In the genomic region with DNA sequence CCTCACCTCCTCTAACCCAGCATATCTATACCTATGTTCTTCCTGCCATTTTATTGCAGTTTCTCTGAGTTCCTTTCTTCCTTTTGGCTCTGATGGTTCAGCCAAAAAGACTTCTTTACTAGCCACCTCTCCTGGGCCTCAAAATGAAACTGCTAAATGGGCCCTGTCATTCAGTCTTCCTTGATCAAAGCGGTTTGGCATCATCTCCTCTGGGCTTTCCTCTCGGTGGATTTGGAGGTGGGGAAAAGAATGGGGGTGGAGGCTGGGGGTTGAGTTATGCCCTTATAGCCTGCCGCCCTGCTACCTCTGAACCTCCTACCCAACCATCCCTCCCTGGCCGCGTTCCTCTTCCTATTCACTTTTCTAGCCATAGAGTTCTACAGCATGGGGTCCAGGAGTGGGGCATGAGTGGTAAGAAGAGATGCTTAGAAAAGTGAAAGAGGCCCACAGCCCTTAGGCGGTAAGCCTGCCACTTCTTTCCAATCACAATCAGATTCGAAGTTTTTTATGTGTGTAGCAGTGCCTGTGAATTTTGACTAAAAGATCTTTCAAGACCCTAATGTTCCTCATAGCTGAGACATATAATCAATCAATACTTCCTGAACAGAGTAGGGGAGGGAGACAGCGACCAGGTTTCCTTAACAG, we compare ENCODE assay signal across 8 cellular contexts. TPM values are rescaled to one million over a fixed set of nuclear protein-coding genes. Genes with fewer than 3 reads are reported as not detected.
DNase-seq lines count a peak whose midpoint lies in the region; ATAC-seq and TF ChIP-seq lines count a peak whose summit lies in the region.

No MANE protein-coding gene starts in this region.

- H3K27ac ChIP-seq in HUES6 (ENCODE audit: low read depth, low read length), result no peak overlapping the region

- no peaks in the 10 kb centered on the region for H3K27me3 Mint-ChIP-seq in chondrocyte (ENCODE audit: low read depth)

- H3K9me3 Mint-ChIP-seq in chondrocyte (ENCODE audit: low read depth), result no peaks in the 10 kb centered on the region

- POLR2A ChIA-PET in AG04449 (lab: Yijun Ruan, JAX), result interaction anchor here (3.2 kb wide), 1 partner anchor 24 kb away, joined by 18 read pairs; a partner anchor contains a TSS

- H3K4me3 ChIP-seq in AG04449 (ENCODE audit: low read depth, low read length) (peak overlapping the region; percentile 91), HUES6 (ENCODE audit: low read depth, low read length) (peak overlapping the region; percentile 69)

- TF ChIP-seq CTCF in AG04449 (IDR thresholded peaks at IDR 0.05; ENCODE audit: insufficient read depth, low read length, missing control alignments), result no peak
- TF ChIP-seq CTCF in chondrocyte (IDR thresholded peaks at IDR 0.05), result no peak
- no peak for TF ChIP-seq CTCF in omental fat pad (IDR thresholded peaks at IDR 0.05)

- H3K4me1 ChIP-seq in HUES6 (ENCODE audit: control insufficient read depth, insufficient read depth, low read length), result peaks cover 46% of the 10 kb centered on the region

- peaks cover 10% of the 10 kb centered on the region for H3K36me3 Mint-ChIP-seq in chondrocyte (ENCODE audit: low read depth)

- peak overlapping the region; percentile 97 for H3K27ac Mint-ChIP-seq in chondrocyte (ENCODE audit: unreplicated experiment)

- H3K9me3 ChIP-seq in HUES6 (ENCODE audit: control insufficient read depth, insufficient read depth, low read depth, low read length), result no peaks in the 10 kb centered on the region

- H3K4me3 Mint-ChIP-seq in chondrocyte (ENCODE audit: unreplicated experiment), result peak overlapping the region; percentile 81

- H3K9ac ChIP-seq in HUES6 (ENCODE audit: low read length), result peak overlapping the region; percentile 63

- CTCF ChIA-PET in AG04449 (lab: Yijun Ruan, JAX), result interaction anchor here (7.2 to 32.7 kb wide), 4 partner anchors 24 to 424 kb away, joined by 43 to 1423 read pairs (median 89); a partner anchor contains a TSS

- ATAC-seq in omental fat pad (ENCODE audit: low FRiP score) (no peak), GM19035 (IDR thresholded peaks at IDR 0.05; ENCODE audit: unreplicated experiment) (no peak)

- H3K36me3 ChIP-seq in HUES6 (ENCODE audit: control insufficient read depth, insufficient read depth, low read length), result peaks cover 37% of the 10 kb centered on the region

- H3K4me1 Mint-ChIP-seq in chondrocyte (ENCODE audit: low read depth), result peaks cover 54% of the 10 kb centered on the region

- peaks cover 13% of the 10 kb centered on the region; the same call in 1 of the 2 replicates for H3K27me3 ChIP-seq in HUES6 (ENCODE audit: control insufficient read depth, insufficient read depth, low read length)

- no peak for DNase-seq in AG04449 (ENCODE audit: low read depth, low spot score)
- no peak for DNase-seq in chondrocyte (ENCODE audit: low spot score)
- DNase-seq in myocyte (ENCODE audit: low read depth), result peak; percentile 63
- no peak for DNase-seq in omental fat pad (ENCODE audit: low spot score)
- no peak for DNase-seq in COR-L47 (lab: John Stamatoyannopoulos, UW)
- no peak for DNase-seq in cortex of kidney (lab: John Stamatoyannopoulos, UW)

RNA-seq across cellular contexts. Expression of a gene that starts 2.5 kb away (rescaled TPM):
- total RNA-seq in chondrocyte (56.5 to 124 TPM (median 124 TPM) in 3 replicates), myocyte (150 and 178 TPM in 2 replicates), omental fat pad (10 to 100 TPM in 2 of 4 donors, 1 to 10 TPM in 2; 4.0 to 13.4 (median 9.9) TPM)
- polyA plus RNA-seq in myocyte (2012), result 109 TPM

RNA-seq across cellular contexts. Expression of a gene that starts 23.0 kb away (rescaled TPM):
- 27.6 to 35.2 TPM (median 29.3 TPM) in 3 replicates for total RNA-seq in chondrocyte
- 17.4 and 21.2 TPM in 2 replicates for total RNA-seq in myocyte
- 17.0 TPM for polyA plus RNA-seq in myocyte (2012)
- total RNA-seq in omental fat pad, result 10 to 100 TPM; 27.0 to 84.8 (median 32.0) TPM

RNA-seq across cellular contexts. Expression of a gene that starts 30.1 kb away (rescaled TPM):
- total RNA-seq in chondrocyte, result 6.0 to 7.6 TPM (median 6.0 TPM) in 3 replicates
- total RNA-seq in myocyte, result 5.5 and 7.2 TPM in 2 replicates
- polyA plus RNA-seq in myocyte (2012), result 7.4 TPM
- 10 to 100 TPM in 1 of 4 donors, 1 to 10 TPM in 3; 6.0 to 12.2 (median 8.4) TPM for total RNA-seq in omental fat pad

RNA-seq across cellular contexts. Expression of a gene that starts 50.7 kb away (rescaled TPM):
- total RNA-seq in chondrocyte (42.0 to 59.5 TPM (median 50.4 TPM) in 3 replicates), myocyte (64.1 and 75.9 TPM in 2 replicates), omental fat pad (10 to 100 TPM; 38.8 to 54.9 (median 49.6) TPM)
- 271 TPM for polyA plus RNA-seq in myocyte (2012)

RNA-seq across cellular contexts. Expression of a gene that starts 54.8 kb away (rescaled TPM):
- total RNA-seq in chondrocyte, result 151 to 207 TPM (median 172 TPM) in 3 replicates
- total RNA-seq in myocyte, result 250 and 303 TPM in 2 replicates
- polyA plus RNA-seq in myocyte (2012), result 352 TPM
- 100 to 1,000 TPM; 126 to 150 (median 129) TPM for total RNA-seq in omental fat pad
